Comparison of ENCODE assay signal across 34 cellular contexts in the genomic region with DNA sequence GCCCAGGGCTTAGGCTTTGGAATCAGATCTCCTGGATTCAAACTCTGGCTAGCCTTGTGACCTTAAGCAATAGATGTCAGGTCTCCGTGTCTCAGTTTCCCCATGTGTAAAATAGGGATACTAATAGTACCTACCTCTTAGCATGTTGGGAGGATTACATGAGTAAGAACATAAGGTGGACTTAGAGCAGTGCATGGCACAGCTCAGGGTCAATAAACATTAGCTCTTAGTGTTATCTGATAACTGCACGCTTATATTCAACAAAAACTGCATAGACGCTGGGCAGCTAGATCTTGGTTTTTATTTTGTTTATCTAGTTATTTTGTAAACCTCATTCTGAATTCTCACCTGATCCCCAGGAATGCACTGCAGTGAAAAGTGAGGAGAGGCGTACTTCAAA.
"Had no signal": no experiment of that assay in that cellular context is flagged by ENCODE, and none has a peak within 500 bp of the region (broad histone marks: within the 10 kb centered on the region; RNA-seq: fewer than 3 reads in every experiment).

No MANE protein-coding gene starts in this region.

- FAIRE-seq: astrocyte, TTC549 had no signal

- H3K36me3 ChIP-seq: adrenal gland, brain microvascular endothelial cell, breast epithelium had no signal

- DNase-seq: activated B cell treated with CpG ODN at 0.5 μM for 24 hours; activated CD4-positive, alpha-beta memory T cell treated with anti-CD3 and anti-CD28 coated beads for 36 hours; activated CD4-positive, alpha-beta T cell treated with anti-CD3 and anti-CD28 coated beads for 4 hours; activated CD4-positive, alpha-beta T cell treated with anti-CD3 and anti-CD28 coated beads, Interleukin-2, amount 10 ng/mL, durations not matched to agents 24 days and 14 days; activated CD4-positive, alpha-beta T cell treated with anti-CD3 and anti-CD28 coated beads, Interleukin-2, amount 50 U/mL, for 1 hour; activated CD4-positive, alpha-beta T cell treated with anti-CD3 and anti-CD28 coated beads, Interleukin-2, amount 50 U/mL, for 4 hours; activated CD4-positive, CD25-positive, alpha-beta regulatory T cell treated with anti-CD3 and anti-CD28 coated beads, Interleukin-2, amount 50 U/mL, for 72 hours; activated CD8-positive, alpha-beta memory T cell treated with anti-CD3 and anti-CD28 coated beads, Interleukin-2, amount 50 U/mL, for 4 hours; activated CD8-positive, alpha-beta T cell treated with anti-CD3 and anti-CD28 coated beads for 36 hours; activated effector memory CD4-positive, alpha-beta T cell treated with anti-CD3 and anti-CD28 coated beads, Interleukin-2, amount 50 U/mL, for 16 hours; activated gamma-delta T cell treated with Interleukin-2 at 50 U/mL for 16 hours; activated naive CD4-positive, alpha-beta T cell; activated naive CD4-positive, alpha-beta T cell treated with anti-CD3 and anti-CD28 coated beads for 36 hours; activated naive CD4-positive, alpha-beta T cell treated with anti-CD3 and anti-CD28 coated beads, Interleukin-2, amount 50 U/mL, for 16 hours; activated naive CD8-positive, alpha-beta T cell treated with anti-CD3 and anti-CD28 coated beads for 36 hours; activated T-cell treated with anti-CD3 and anti-CD28 coated beads for 4 hours; activated T-cell treated with anti-CD3 and anti-CD28 coated beads, Interleukin-2, amount 50 U/mL, for 1 hour; activated T-cell treated with anti-CD3 and anti-CD28 coated beads, Interleukin-2, amount 50 U/mL, for 4 hours; activated T-cell treated with anti-CD3 and anti-CD28 coated beads, Interleukin-2, amount 50 U/mL, for 72 hours; adrenal gland; amniotic stem cell; aorta; body of pancreas; brain microvascular endothelial cell; central memory CD4-positive, alpha-beta T cell; T-helper 1 cell; T-helper 2 cell; T-helper 9 cell had no signal

- ATAC-seq: activated CD8-positive, alpha-beta T cell treated with anti-CD3 and anti-CD28 coated beads for 36 hours; activated naive CD4-positive, alpha-beta T cell treated with anti-CD3 and anti-CD28 coated beads, Interleukin-2, amount 50 U/mL, for 72 hours; activated T-cell treated with anti-CD3 and anti-CD28 coated beads, Interleukin-2, amount 50 U/mL, for 4 hours; activated T-cell treated with anti-CD3 and anti-CD28 coated beads, Interleukin-2, amount 50 U/mL, for 72 hours; activated T-helper 17 cell treated with anti-CD3 and anti-CD28 coated beads, Interleukin-2, amount 50 U/mL, for 72 hours; body of pancreas had no signal

- H3K27ac ChIP-seq: adrenal gland, body of pancreas, brain microvascular endothelial cell, breast epithelium, VCaP had no signal

- H3K9me3 ChIP-seq: adrenal gland, body of pancreas, breast epithelium had no signal

- H3K27me3 ChIP-seq: adrenal gland, body of pancreas, brain microvascular endothelial cell, breast epithelium had no signal

- H3K4me3 ChIP-seq: adrenal gland, body of pancreas, breast epithelium had no signal

- H3K4me1 ChIP-seq: breast epithelium had no signal
